9 cellular contexts compared by ENCODE assay signal in genomic region chr10:71714055-71714454, GRCh38. TPM values are rescaled to one million over a fixed set of nuclear protein-coding genes. Genes with fewer than 3 reads are reported as not detected.
A peak's percentile ranks its signal among the peaks of the same experiment; 100 is the strongest.
DNase-seq lines count a peak whose midpoint lies in the region; ATAC-seq and TF ChIP-seq lines count a peak whose summit lies in the region.
"Had no signal": no experiment of that assay in that cellular context is flagged by ENCODE, and none has a peak within 500 bp of the region (broad histone marks: within the 10 kb centered on the region; RNA-seq: fewer than 3 reads in every experiment).

No MANE protein-coding gene starts in this region.

- H3K9me3 ChIP-seq in body of pancreas (no peaks in the 10 kb centered on the region), mucosa of stomach (ENCODE audit: control insufficient read depth, low read length) (no peaks in the 10 kb centered on the region), tibial nerve (no peaks in the 10 kb centered on the region)

- H3K36me3 ChIP-seq in body of pancreas (replicated peaks in 1 of 2; ENCODE audit: insufficient read depth in 1 of 2, low read depth in 2 of 2), result no peaks in the 10 kb centered on the region
- no peaks in the 10 kb centered on the region for H3K36me3 ChIP-seq in mucosa of stomach (ENCODE audit: control insufficient read depth, insufficient read depth, low read length)
- no peaks in the 10 kb centered on the region for H3K36me3 ChIP-seq in tibial nerve

- no peaks in the 10 kb centered on the region for H3K36me3 Mint-ChIP-seq in activated naive CD4-positive, alpha-beta T cell treated with anti-CD3 and anti-CD28 coated beads for 36 hours (ENCODE audit: low read depth)
- H3K36me3 Mint-ChIP-seq in nephron progenitor cell (ENCODE audit: low read depth), result no peaks in the 10 kb centered on the region

- no peak for TF ChIP-seq EP300 in tibial nerve (IDR thresholded peaks at IDR 0.05)

- 61 to 82% methylated on average over 3 of the region's 3 CpGs for WGBS in body of pancreas, 2 donors
- WGBS in tibial nerve, 2 donors, result 57 to 61% methylated on average over 3 of the region's 3 CpGs

- peak overlapping the region; percentile 67 for H3K4me3 Mint-ChIP-seq in activated naive CD4-positive, alpha-beta T cell treated with anti-CD3 and anti-CD28 coated beads for 36 hours
- H3K4me3 Mint-ChIP-seq in nephron progenitor cell, result no peak overlapping the region

- intact Hi-C loops in activated naive CD4-positive, alpha-beta T cell treated with anti-CD3 and anti-CD28 coated beads for 36 hours (cut with micrococcal nuclease), result loop anchor here (2.0 kb wide), 1 partner anchor 29 kb away; no protein-coding TSS in a partner anchor
- intact Hi-C loops in body of pancreas (cut with DNase I), result no loop called here

- CTCF ChIA-PET in activated naive CD4-positive, alpha-beta T cell treated with anti-CD3 and anti-CD28 coated beads for 36 hours (lab: Charles Lee), result interaction anchor here (0.6 to 4.0 kb wide), 7 partner anchors 10 to 157 kb away, joined by 3 to 25 read pairs (median 4); partner anchors contain the start of gene VSIR

- H3K27me3 Mint-ChIP-seq in activated naive CD4-positive, alpha-beta T cell treated with anti-CD3 and anti-CD28 coated beads for 36 hours (ENCODE audit: low read depth), result no peaks in the 10 kb centered on the region
- H3K27me3 Mint-ChIP-seq in nephron progenitor cell (ENCODE audit: low read depth, poor library complexity), result peaks cover 8% of the 10 kb centered on the region

- TF ChIP-seq POLR2A in body of pancreas (IDR thresholded peaks at IDR 0.05) (no peak), tibial nerve (IDR thresholded peaks at IDR 0.05) (no peak)

- no peak for TF ChIP-seq CTCF in body of pancreas (IDR thresholded peaks at IDR 0.05)
- no peak for TF ChIP-seq CTCF in tibial nerve (IDR thresholded peaks at IDR 0.05)
- no peak for TF ChIP-seq CTCF in nephron progenitor cell (IDR thresholded peaks at IDR 0.05)

- H3K4me3 ChIP-seq in body of pancreas (no peak overlapping the region), mucosa of stomach (ENCODE audit: low read length) (no peak overlapping the region), tibial nerve (peak overlapping the region in 1 of 4 donors; percentile 14)

- peaks cover 61% of the 10 kb centered on the region for H3K4me1 Mint-ChIP-seq in activated naive CD4-positive, alpha-beta T cell treated with anti-CD3 and anti-CD28 coated beads for 36 hours (ENCODE audit: low read depth)
- peaks cover 37% of the 10 kb centered on the region for H3K4me1 Mint-ChIP-seq in nephron progenitor cell

- ATAC-seq in body of pancreas, result no peak

- peak overlapping the region in 3 of 4 donors; percentile 59 to 81 (median 64) for H3K27ac ChIP-seq in body of pancreas
- peak overlapping the region; percentile 86 to 96 (median 92) for H3K27ac ChIP-seq in tibial nerve

- H3K4me1 ChIP-seq in body of pancreas (peaks cover 17% of the 10 kb centered on the region), mucosa of stomach (ENCODE audit: control insufficient read depth, insufficient read depth, low read length) (peaks cover 41% of the 10 kb centered on the region), tibial nerve (peaks cover 16 to 86% (median 67%) of the 10 kb centered on the region in 4 donors)

- DNase-seq in activated naive CD4-positive, alpha-beta T cell treated with anti-CD3 and anti-CD28 coated beads for 36 hours, result no peak
- no peak for DNase-seq in activated naive CD4-positive, alpha-beta T cell (lab: John Stamatoyannopoulos, UW)
- no peak for DNase-seq in body of pancreas
- no peak for DNase-seq in tibial nerve (ENCODE audit: low spot score in 2 of 2)
- DNase-seq in nephron progenitor cell, result no peak
- no peak for DNase-seq in NCI-H187 treated with DMSO at 0.1 percent for 48 hours (lab: John Stamatoyannopoulos, UW)
- no peak for DNase-seq in NK-92 (lab: John Stamatoyannopoulos, UW; ENCODE audit: unreplicated experiment)
- DNase-seq: NCI-H1092 treated with DMSO at 0.1 percent for 48 hours had no signal

- H3K27me3 ChIP-seq in body of pancreas (no peaks in the 10 kb centered on the region), mucosa of stomach (ENCODE audit: control insufficient read depth, insufficient read depth, low read length) (no peaks in the 10 kb centered on the region), tibial nerve (no peaks in the 10 kb centered on the region)

- H3K27ac Mint-ChIP-seq in activated naive CD4-positive, alpha-beta T cell treated with anti-CD3 and anti-CD28 coated beads for 36 hours, result peak overlapping the region; percentile 94
- no peak overlapping the region for H3K27ac Mint-ChIP-seq in nephron progenitor cell

- H3K9me3 Mint-ChIP-seq in activated naive CD4-positive, alpha-beta T cell treated with anti-CD3 and anti-CD28 coated beads for 36 hours, result no peaks in the 10 kb centered on the region
- no peaks in the 10 kb centered on the region for H3K9me3 Mint-ChIP-seq in nephron progenitor cell

- peak overlapping the region; percentile 63 for H3K9ac ChIP-seq in mucosa of stomach (ENCODE audit: low read length)

RNA-seq across cellular contexts. Expression of gene C10orf105, which starts 5.5 kb away (rescaled TPM):
- under 1 TPM; 0.32 to 0.36 TPM for total RNA-seq in activated naive CD4-positive, alpha-beta T cell treated with anti-CD3 and anti-CD28 coated beads for 36 hours
- not detected for total RNA-seq in body of pancreas
- under 1 TPM; 0.20 to 0.42 (median 0.26) TPM for total RNA-seq in tibial nerve

RNA-seq across cellular contexts. Expression of gene VSIR, which starts 59.3 kb away (rescaled TPM):
- 10 to 100 TPM; 52.0 to 55.5 TPM for total RNA-seq in activated naive CD4-positive, alpha-beta T cell treated with anti-CD3 and anti-CD28 coated beads for 36 hours
- total RNA-seq in body of pancreas (10 to 100 TPM; 14.8 to 17.1 TPM), tibial nerve (100 to 1,000 TPM; 133 to 227 (median 151) TPM)
